Comparison of ENCODE assay signal across 1 cellular context in genomic region chr17:44351961-44352921, GRCh38.
TF ChIP-seq lines count a peak whose summit lies in the region.

No MANE protein-coding gene starts in this region.

TF ChIP-seq in endothelial cell of umbilical vein, 7 proteins besides CTCF, POLR2A, EP300 and RAD21:
- TF ChIP-seq POLR2AphosphoS5 (IDR thresholded peaks at IDR 0.05; ENCODE audit: insufficient read depth, low read depth, low read length): no peak
TF ChIP-seq in endothelial cell of umbilical vein: peak in this region for 0.
